31 cellular contexts compared by ENCODE assay signal in genomic region chr14:38139926-38140325, GRCh38.
"Had no signal": no experiment of that assay in that cellular context is flagged by ENCODE, and none has a peak within 500 bp of the region (broad histone marks: within the 10 kb centered on the region; RNA-seq: fewer than 3 reads in every experiment).

No MANE protein-coding gene starts in this region.

- H3K4me1 ChIP-seq: adrenal gland, body of pancreas, breast epithelium had no signal

- H3K27me3 ChIP-seq: adrenal gland, body of pancreas, brain microvascular endothelial cell, breast epithelium had no signal

- H3K9me3 ChIP-seq: adrenal gland, body of pancreas, breast epithelium had no signal

- H3K4me3 ChIP-seq: adrenal gland, body of pancreas, breast epithelium had no signal

- H3K36me3 ChIP-seq: adrenal gland, brain microvascular endothelial cell, breast epithelium had no signal

- H3K27ac ChIP-seq: adrenal gland, body of pancreas, brain microvascular endothelial cell, breast epithelium, VCaP had no signal

- DNase-seq: activated B cell treated with CpG ODN at 0.5 μM for 24 hours; activated CD4-positive, alpha-beta memory T cell treated with anti-CD3 and anti-CD28 coated beads for 36 hours; activated CD4-positive, alpha-beta T cell treated with anti-CD3 and anti-CD28 coated beads for 4 hours; activated CD4-positive, alpha-beta T cell treated with anti-CD3 and anti-CD28 coated beads, Interleukin-2, amount 10 ng/mL, durations not matched to agents 24 days and 14 days; activated CD4-positive, alpha-beta T cell treated with anti-CD3 and anti-CD28 coated beads, Interleukin-2, amount 50 U/mL, for 1 hour; activated CD4-positive, alpha-beta T cell treated with anti-CD3 and anti-CD28 coated beads, Interleukin-2, amount 50 U/mL, for 4 hours; activated CD4-positive, CD25-positive, alpha-beta regulatory T cell treated with anti-CD3 and anti-CD28 coated beads, Interleukin-2, amount 50 U/mL, for 72 hours; activated CD8-positive, alpha-beta memory T cell treated with anti-CD3 and anti-CD28 coated beads, Interleukin-2, amount 50 U/mL, for 4 hours; activated CD8-positive, alpha-beta T cell treated with anti-CD3 and anti-CD28 coated beads for 36 hours; activated effector memory CD4-positive, alpha-beta T cell treated with anti-CD3 and anti-CD28 coated beads, Interleukin-2, amount 50 U/mL, for 16 hours; activated gamma-delta T cell treated with Interleukin-2 at 50 U/mL for 16 hours; activated naive CD4-positive, alpha-beta T cell; activated naive CD4-positive, alpha-beta T cell treated with anti-CD3 and anti-CD28 coated beads for 36 hours; activated naive CD4-positive, alpha-beta T cell treated with anti-CD3 and anti-CD28 coated beads, Interleukin-2, amount 50 U/mL, for 16 hours; activated naive CD8-positive, alpha-beta T cell treated with anti-CD3 and anti-CD28 coated beads for 36 hours; activated T-cell treated with anti-CD3 and anti-CD28 coated beads for 4 hours; activated T-cell treated with anti-CD3 and anti-CD28 coated beads, Interleukin-2, amount 50 U/mL, for 1 hour; activated T-cell treated with anti-CD3 and anti-CD28 coated beads, Interleukin-2, amount 50 U/mL, for 4 hours; activated T-cell treated with anti-CD3 and anti-CD28 coated beads, Interleukin-2, amount 50 U/mL, for 72 hours; adrenal gland; amniotic stem cell; aorta; body of pancreas; brain microvascular endothelial cell; central memory CD4-positive, alpha-beta T cell; T-helper 2 cell; T-helper 9 cell had no signal

- ATAC-seq: activated CD8-positive, alpha-beta T cell treated with anti-CD3 and anti-CD28 coated beads for 36 hours; activated naive CD4-positive, alpha-beta T cell treated with anti-CD3 and anti-CD28 coated beads, Interleukin-2, amount 50 U/mL, for 72 hours; activated T-cell treated with anti-CD3 and anti-CD28 coated beads, Interleukin-2, amount 50 U/mL, for 4 hours; activated T-cell treated with anti-CD3 and anti-CD28 coated beads, Interleukin-2, amount 50 U/mL, for 72 hours; activated T-helper 17 cell treated with anti-CD3 and anti-CD28 coated beads, Interleukin-2, amount 50 U/mL, for 72 hours; body of pancreas had no signal
